In genomic region chr21:38310619-38311018, GRCh38 we compare ENCODE assay signal across 13 cellular contexts. TPM values are rescaled to one million over a fixed set of nuclear protein-coding genes. Genes with fewer than 3 reads are reported as not detected.
DNase-seq lines count a peak whose midpoint lies in the region; ATAC-seq and TF ChIP-seq lines count a peak whose summit lies in the region.
"Had no signal": no experiment of that assay in that cellular context is flagged by ENCODE, and none has a peak within 500 bp of the region (broad histone marks: within the 10 kb centered on the region; RNA-seq: fewer than 3 reads in every experiment).

No MANE protein-coding gene starts in this region.

- peak; percentile 19 for ATAC-seq in naive thymus-derived CD4-positive, alpha-beta T cell
- ATAC-seq in naive thymus-derived CD8-positive, alpha-beta T cell, result no peak
- ATAC-seq: left ventricle myocardium superior had no signal

- peaks cover 0 to 4% (median 0%) of the 10 kb centered on the region in 5 donors for H3K36me3 Mint-ChIP-seq in naive thymus-derived CD4-positive, alpha-beta T cell
- H3K36me3 Mint-ChIP-seq in naive thymus-derived CD8-positive, alpha-beta T cell, result peaks cover 0 to 3% (median 0%) of the 10 kb centered on the region in 3 donors

- CTCF ChIA-PET in mammary epithelial cell (lab: Charles Lee; ENCODE audit: low non-redundant PET), result no interaction called here
- CTCF ChIA-PET in naive thymus-derived CD4-positive, alpha-beta T cell (lab: Charles Lee), result no interaction called here
- CTCF ChIA-PET in GM10248 (lab: Yijun Ruan, JAX), result interaction anchor here (1.3 kb wide), 1 partner anchor 20 kb away, joined by 5 read pairs; no protein-coding TSS in a partner anchor

- 96% methylated on average over 3 of the region's 3 CpGs for WGBS in mammary epithelial cell (ENCODE audit: low coverage, missing lambda C conversion rate)

- dilution Hi-C loops in mammary epithelial cell (cut with HindIII; ENCODE audit: low sequenced_read_pairs), result no loop called here

- intact Hi-C loops in mammary epithelial cell (cut with micrococcal nuclease), result no loop called here
- intact Hi-C loops in naive thymus-derived CD4-positive, alpha-beta T cell (cut with micrococcal nuclease), result no loop called here

- in situ Hi-C loops in mammary epithelial cell (cut with MboI; ENCODE audit: low sequenced_read_pairs in 2 of 2), result no loop called here

- peaks cover 0 to 11% (median 0%) of the 10 kb centered on the region in 5 donors for H3K27me3 Mint-ChIP-seq in naive thymus-derived CD4-positive, alpha-beta T cell
- peaks cover 1 to 29% (median 13%) of the 10 kb centered on the region in 5 donors for H3K27me3 Mint-ChIP-seq in naive thymus-derived CD8-positive, alpha-beta T cell

- no peaks in the 10 kb centered on the region for H3K79me2 ChIP-seq in mammary epithelial cell (ENCODE audit: insufficient read depth, low read length)

- TF ChIP-seq CTCF in mammary epithelial cell (conservative IDR thresholded peaks at IDR 0.05 in 1 of 2, IDR thresholded peaks at IDR 0.05 in 1 of 2; ENCODE audit: extremely low read depth in 1 of 2, insufficient read depth in 1 of 2, low read depth in 1 of 2, low read length in 2 of 2) (no peak), GM10248 (IDR thresholded peaks at IDR 0.05; ENCODE audit: control extremely low read depth, extremely low read depth, low read depth, missing control alignments) (no peak)

- no peak overlapping the region for H3K27ac ChIP-seq in mammary epithelial cell (ENCODE audit: insufficient read depth, low read depth, low read length)
- H3K27ac ChIP-seq in naive thymus-derived CD4-positive, alpha-beta T cell (ENCODE audit: low read depth, low read length), result no peak overlapping the region
- H3K27ac ChIP-seq: thoracic aorta had no signal

- H4K20me1 ChIP-seq in mammary epithelial cell (ENCODE audit: insufficient read depth, low read length), result no peaks in the 10 kb centered on the region

- POLR2A ChIA-PET in naive thymus-derived CD4-positive, alpha-beta T cell (lab: Charles Lee), result no interaction called here
- POLR2A ChIA-PET in naive thymus-derived CD8-positive, alpha-beta T cell (lab: Charles Lee), result no interaction called here
- POLR2A ChIA-PET in GM10248 (lab: Yijun Ruan, JAX), result no interaction called here

- peak overlapping the region in 1 of 9 donors; percentile 57 for H3K27ac Mint-ChIP-seq in naive thymus-derived CD4-positive, alpha-beta T cell
- H3K27ac Mint-ChIP-seq in naive thymus-derived CD8-positive, alpha-beta T cell, result no peak overlapping the region
- H3K27ac Mint-ChIP-seq: activated T-helper 1 cell treated with anti-CD3 and anti-CD28 coated beads, Interleukin-12 subunit alpha, Interleukin-12 subunit beta, Interleukin-2, Interleukin-4 antibody, amounts not matched to agents 30 ng/mL and 10 ng/mL and 1 ng/mL, durations not matched to agents 14 hours and 24 hours and 36 hours had no signal

- H3K36me3 ChIP-seq in mammary epithelial cell (ENCODE audit: insufficient read depth, low read length), result no peaks in the 10 kb centered on the region
- H3K36me3 ChIP-seq in naive thymus-derived CD4-positive, alpha-beta T cell (ENCODE audit: control insufficient read depth in 2 of 3, insufficient read depth in 3 of 3, low read length in 3 of 3), result no peaks in the 10 kb centered on the region
- H3K36me3 ChIP-seq: thoracic aorta had no signal

- peaks cover 6% of the 10 kb centered on the region for H3K4me1 ChIP-seq in mammary epithelial cell (ENCODE audit: insufficient read depth, low read length)
- peaks cover 0 to 14% of the 10 kb centered on the region in 2 donors for H3K4me1 ChIP-seq in naive thymus-derived CD4-positive, alpha-beta T cell (ENCODE audit: control insufficient read depth in 2 of 2, insufficient read depth in 2 of 2, low read length in 2 of 2)

- peaks cover 0 to 23% (median 13%) of the 10 kb centered on the region in 7 donors for H3K4me1 Mint-ChIP-seq in naive thymus-derived CD4-positive, alpha-beta T cell
- H3K4me1 Mint-ChIP-seq in naive thymus-derived CD8-positive, alpha-beta T cell, result peaks cover 2 to 6% (median 4%) of the 10 kb centered on the region in 4 donors

- no peak overlapping the region for H3K4me3 Mint-ChIP-seq in naive thymus-derived CD4-positive, alpha-beta T cell
- H3K4me3 Mint-ChIP-seq in naive thymus-derived CD8-positive, alpha-beta T cell, result no peak overlapping the region
- H3K4me3 Mint-ChIP-seq: activated T-helper 1 cell treated with anti-CD3 and anti-CD28 coated beads, Interleukin-12 subunit alpha, Interleukin-12 subunit beta, Interleukin-2, Interleukin-4 antibody, amounts not matched to agents 30 ng/mL and 10 ng/mL and 1 ng/mL, durations not matched to agents 14 hours and 24 hours and 36 hours had no signal

- no peaks in the 10 kb centered on the region for H3K9me3 ChIP-seq in mammary epithelial cell (replicated peaks; ENCODE audit: insufficient read depth, low read length)
- H3K9me3 ChIP-seq in naive thymus-derived CD4-positive, alpha-beta T cell (ENCODE audit: control insufficient read depth in 2 of 3, low read length in 3 of 3), result no peaks in the 10 kb centered on the region
- H3K9me3 ChIP-seq: thoracic aorta had no signal

- H3K4me3 ChIP-seq in mammary epithelial cell (replicated peaks in 1 of 3; ENCODE audit: insufficient read depth in 1 of 3, low read depth in 2 of 3, low read length in 3 of 3), result no peak overlapping the region
- H3K4me3 ChIP-seq in naive thymus-derived CD4-positive, alpha-beta T cell (ENCODE audit: low read length), result no peak overlapping the region
- H3K4me3 ChIP-seq: thoracic aorta had no signal

- no peak overlapping the region for H3K4me2 ChIP-seq in mammary epithelial cell (ENCODE audit: insufficient read depth, low read depth, low read length)

- DNase-seq in COR-L47 (lab: John Stamatoyannopoulos, UW) (peak; percentile 86), NCI-H187 treated with DMSO at 0.1 percent for 48 hours (lab: John Stamatoyannopoulos, UW) (peak; percentile 31), mammary epithelial cell (peak; percentile 68), GM10248 (ENCODE audit: extremely low spot score) (no peak)
- DNase-seq in naive thymus-derived CD4-positive, alpha-beta T cell, result no peak
- DNase-seq in naive thymus-derived CD8-positive, alpha-beta T cell, result no peak
- no peak for DNase-seq in activated CD4-positive, alpha-beta T cell treated with anti-CD3 and anti-CD28 coated beads for 1 hour
- DNase-seq in activated CD8-positive, alpha-beta memory T cell treated with anti-CD3 and anti-CD28 coated beads, Interleukin-2, amount 50 U/mL, for 48 hours, result no peak
- DNase-seq: left ventricle myocardium superior, NCI-H1105 had no signal

- no peaks in the 10 kb centered on the region for H3K27me3 ChIP-seq in mammary epithelial cell (ENCODE audit: insufficient read depth, low read length)
- H3K27me3 ChIP-seq in naive thymus-derived CD4-positive, alpha-beta T cell (ENCODE audit: control insufficient read depth in 2 of 2, insufficient read depth in 2 of 2, low read length in 2 of 2), result no peaks in the 10 kb centered on the region

- no peak overlapping the region for H3K9ac ChIP-seq in mammary epithelial cell (ENCODE audit: insufficient read depth, low read length)

- no TSS peak for BruUV-seq in mammary epithelial cell (replicated peaks; lab: Mats Ljungman, UMichigan)

- no peak overlapping the region for H2AFZ ChIP-seq in mammary epithelial cell (ENCODE audit: low read depth, low read length)

- peaks cover 0 to 3% (median 0%) of the 10 kb centered on the region in 11 donors for H3K9me3 Mint-ChIP-seq in naive thymus-derived CD4-positive, alpha-beta T cell
- H3K9me3 Mint-ChIP-seq in naive thymus-derived CD8-positive, alpha-beta T cell, result no peaks in the 10 kb centered on the region
- H3K9me3 Mint-ChIP-seq: activated T-helper 1 cell treated with anti-CD3 and anti-CD28 coated beads, Interleukin-12 subunit alpha, Interleukin-12 subunit beta, Interleukin-2, Interleukin-4 antibody, amounts not matched to agents 30 ng/mL and 10 ng/mL and 1 ng/mL, durations not matched to agents 14 hours and 24 hours and 36 hours had no signal

RNA-seq across cellular contexts. Expression of gene KCNJ15, which starts 53.8 kb away (rescaled TPM):
- total RNA-seq in mammary epithelial cell, result 10 to 100 TPM in 1 of 2 donors, under 1 TPM in 1; 0.83 to 11.7 TPM
- 58.5 TPM for polyA plus RNA-seq in mammary epithelial cell
- polyA minus RNA-seq in mammary epithelial cell, result 120 TPM
- total RNA-seq in naive thymus-derived CD4-positive, alpha-beta T cell, result 1 to 10 TPM in 1 of 5 experiments, under 1 TPM in 3, not detected in 1; 0.16 to 1.1 (median 0.70) TPM
- not detected for polyA plus RNA-seq in naive thymus-derived CD4-positive, alpha-beta T cell
- not detected for total RNA-seq in naive thymus-derived CD8-positive, alpha-beta T cell
- not detected for polyA plus RNA-seq in naive thymus-derived CD8-positive, alpha-beta T cell
- total RNA-seq: frontal cortex had no signal

Comparison
In these comparisons a context has a peak if more than half of its experiments do, and no peak if none do; other contexts are left out.
1. DNase-seq: peak in COR-L47 (single experiment), NCI-H187 treated with DMSO at 0.1 percent for 48 hours (single experiment) and mammary epithelial cell (single experiment); none in naive thymus-derived CD4-positive, alpha-beta T cell (0 of 9), naive thymus-derived CD8-positive, alpha-beta T cell (0 of 10), GM10248 (single experiment), activated CD4-positive, alpha-beta T cell treated with anti-CD3 and anti-CD28 coated beads for 1 hour (single experiment) and activated CD8-positive, alpha-beta memory T cell treated with anti-CD3 and anti-CD28 coated beads, Interleukin-2, amount 50 U/mL, for 48 hours (single experiment).